In genomic region chr6:150418825-150419594, GRCh38 we compare ENCODE assay signal across 1 cellular context.
TF ChIP-seq lines count a peak whose summit lies in the region.

No MANE protein-coding gene starts in this region.

TF ChIP-seq in HepG2, 621 proteins besides CTCF, POLR2A, EP300 and RAD21 (continued from another document and continues in another):
- TF ChIP-seq CC2D1A (CRISPR knock-in tag; IDR thresholded peaks at IDR 0.05) (no peak), NFE2L1 (CRISPR knock-in tag; IDR thresholded peaks at IDR 0.05; ENCODE audit: borderline replicate concordance) (no peak), ZNF383 (CRISPR knock-in tag; IDR thresholded peaks at IDR 0.05; ENCODE audit: borderline replicate concordance) (no peak), AGO1 (IDR thresholded peaks at IDR 0.05; ENCODE audit: low read depth, low read length, poor library complexity, severe bottlenecking) (no peak), FOXK1 (CRISPR knock-in tag; IDR thresholded peaks at IDR 0.05; ENCODE audit: borderline replicate concordance, low read depth) (no peak), ZMYM4 (CRISPR knock-in tag; IDR thresholded peaks at IDR 0.05) (peak; percentile 59; the same call in 1 of the 2 replicates), SNAPC2 (CRISPR knock-in tag; IDR thresholded peaks at IDR 0.05) (no peak), ESRRA (CRISPR knock-in tag; IDR thresholded peaks at IDR 0.05; ENCODE audit: low read depth) (no peak), ZFY (CRISPR knock-in tag; IDR thresholded peaks at IDR 0.05) (no peak), HDAC2 (CRISPR knock-in tag; IDR thresholded peaks at IDR 0.05) (no peak), ZNF749 (CRISPR knock-in tag; IDR thresholded peaks at IDR 0.05; ENCODE audit: borderline replicate concordance) (no peak), NCOA2 (CRISPR knock-in tag; IDR thresholded peaks at IDR 0.05) (no peak), ZNF839 (CRISPR knock-in tag; IDR thresholded peaks at IDR 0.05; ENCODE audit: borderline replicate concordance) (no peak), HDAC1 (CRISPR knock-in tag; IDR thresholded peaks at IDR 0.05) (peak; percentile 34; the same call in 1 of the 2 replicates), KDM2A (CRISPR knock-in tag; IDR thresholded peaks at IDR 0.05; ENCODE audit: borderline replicate concordance, low read depth) (peak; percentile 51; the same call in 1 of the 2 replicates), MIER2 (CRISPR knock-in tag; IDR thresholded peaks at IDR 0.05) (no peak), ZNF556 (CRISPR knock-in tag; IDR thresholded peaks at IDR 0.05; ENCODE audit: borderline replicate concordance) (no peak), PRPF4 (IDR thresholded peaks at IDR 0.05; ENCODE audit: low read depth, low read length, poor library complexity, severe bottlenecking) (no peak), DNMT1 (CRISPR knock-in tag; IDR thresholded peaks at IDR 0.05) (0 out of 2 replicates have a peak, but pooled peaks have one; percentile 35), FOXA1 (IDR thresholded peaks at IDR 0.05) (no peak), FOXA1 (CRISPR knock-in tag; IDR thresholded peaks at IDR 0.05) (no peak), ZNF558 (CRISPR knock-in tag; IDR thresholded peaks at IDR 0.05; ENCODE audit: borderline replicate concordance) (no peak), KDM1A (CRISPR knock-in tag; IDR thresholded peaks at IDR 0.05) (no peak), SRF (IDR thresholded peaks at IDR 0.05; ENCODE audit: low read depth, low read length) (no peak), ZNF263 (CRISPR knock-in tag; IDR thresholded peaks at IDR 0.05) (0 out of 2 replicates have a peak, but pooled peaks have one; percentile 29), ZBTB7B (CRISPR knock-in tag; IDR thresholded peaks at IDR 0.05) (no peak), RFX1 (IDR thresholded peaks at IDR 0.05) (no peak), ZFYVE20 (CRISPR knock-in tag; IDR thresholded peaks at IDR 0.05; ENCODE audit: borderline replicate concordance, low read depth) (no peak), ZNF577 (CRISPR knock-in tag; IDR thresholded peaks at IDR 0.05; ENCODE audit: borderline replicate concordance, low read depth) (no peak), ISX (CRISPR knock-in tag; conservative IDR thresholded peaks at IDR 0.05) (no peak), ZNF784 (CRISPR knock-in tag; IDR thresholded peaks at IDR 0.05; ENCODE audit: borderline replicate concordance) (no peak), TCF7L2 (IDR thresholded peaks at IDR 0.05; ENCODE audit: low read depth, low read length) (no peak), CBX2 (IDR thresholded peaks at IDR 0.05; ENCODE audit: low read depth, low read length) (no peak), CBX2 (CRISPR knock-in tag; IDR thresholded peaks at IDR 0.05; ENCODE audit: low read depth) (no peak), ZNF329 (CRISPR knock-in tag; IDR thresholded peaks at IDR 0.05; ENCODE audit: low read depth) (no peak), NFE2 (CRISPR knock-in tag; IDR thresholded peaks at IDR 0.05) (no peak), ZNF234 (CRISPR knock-in tag; conservative IDR thresholded peaks at IDR 0.05) (no peak), ZNF776 (CRISPR knock-in tag; IDR thresholded peaks at IDR 0.05) (no peak)
- TF ChIP-seq, protein P1, sequence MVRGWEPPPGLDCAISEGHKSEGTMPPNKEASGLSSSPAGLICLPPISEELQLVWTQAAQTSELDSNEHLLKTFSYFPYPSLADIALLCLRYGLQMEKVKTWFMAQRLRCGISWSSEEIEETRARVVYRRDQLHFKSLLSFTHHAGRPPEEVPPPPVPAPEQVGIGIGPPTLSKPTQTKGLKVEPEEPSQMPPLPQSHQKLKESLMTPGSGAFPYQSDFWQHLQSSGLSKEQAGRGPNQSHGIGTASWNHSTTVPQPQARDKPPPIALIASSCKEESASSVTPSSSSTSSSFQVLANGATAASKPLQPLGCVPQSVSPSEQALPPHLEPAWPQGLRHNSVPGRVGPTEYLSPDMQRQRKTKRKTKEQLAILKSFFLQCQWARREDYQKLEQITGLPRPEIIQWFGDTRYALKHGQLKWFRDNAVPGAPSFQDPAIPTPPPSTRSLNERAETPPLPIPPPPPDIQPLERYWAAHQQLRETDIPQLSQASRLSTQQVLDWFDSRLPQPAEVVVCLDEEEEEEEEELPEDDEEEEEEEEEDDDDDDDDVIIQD (CRISPR knock-in tag; IDR thresholded peaks at IDR 0.05; ENCODE audit: low read depth): no peak
- TF ChIP-seq, protein P2, sequence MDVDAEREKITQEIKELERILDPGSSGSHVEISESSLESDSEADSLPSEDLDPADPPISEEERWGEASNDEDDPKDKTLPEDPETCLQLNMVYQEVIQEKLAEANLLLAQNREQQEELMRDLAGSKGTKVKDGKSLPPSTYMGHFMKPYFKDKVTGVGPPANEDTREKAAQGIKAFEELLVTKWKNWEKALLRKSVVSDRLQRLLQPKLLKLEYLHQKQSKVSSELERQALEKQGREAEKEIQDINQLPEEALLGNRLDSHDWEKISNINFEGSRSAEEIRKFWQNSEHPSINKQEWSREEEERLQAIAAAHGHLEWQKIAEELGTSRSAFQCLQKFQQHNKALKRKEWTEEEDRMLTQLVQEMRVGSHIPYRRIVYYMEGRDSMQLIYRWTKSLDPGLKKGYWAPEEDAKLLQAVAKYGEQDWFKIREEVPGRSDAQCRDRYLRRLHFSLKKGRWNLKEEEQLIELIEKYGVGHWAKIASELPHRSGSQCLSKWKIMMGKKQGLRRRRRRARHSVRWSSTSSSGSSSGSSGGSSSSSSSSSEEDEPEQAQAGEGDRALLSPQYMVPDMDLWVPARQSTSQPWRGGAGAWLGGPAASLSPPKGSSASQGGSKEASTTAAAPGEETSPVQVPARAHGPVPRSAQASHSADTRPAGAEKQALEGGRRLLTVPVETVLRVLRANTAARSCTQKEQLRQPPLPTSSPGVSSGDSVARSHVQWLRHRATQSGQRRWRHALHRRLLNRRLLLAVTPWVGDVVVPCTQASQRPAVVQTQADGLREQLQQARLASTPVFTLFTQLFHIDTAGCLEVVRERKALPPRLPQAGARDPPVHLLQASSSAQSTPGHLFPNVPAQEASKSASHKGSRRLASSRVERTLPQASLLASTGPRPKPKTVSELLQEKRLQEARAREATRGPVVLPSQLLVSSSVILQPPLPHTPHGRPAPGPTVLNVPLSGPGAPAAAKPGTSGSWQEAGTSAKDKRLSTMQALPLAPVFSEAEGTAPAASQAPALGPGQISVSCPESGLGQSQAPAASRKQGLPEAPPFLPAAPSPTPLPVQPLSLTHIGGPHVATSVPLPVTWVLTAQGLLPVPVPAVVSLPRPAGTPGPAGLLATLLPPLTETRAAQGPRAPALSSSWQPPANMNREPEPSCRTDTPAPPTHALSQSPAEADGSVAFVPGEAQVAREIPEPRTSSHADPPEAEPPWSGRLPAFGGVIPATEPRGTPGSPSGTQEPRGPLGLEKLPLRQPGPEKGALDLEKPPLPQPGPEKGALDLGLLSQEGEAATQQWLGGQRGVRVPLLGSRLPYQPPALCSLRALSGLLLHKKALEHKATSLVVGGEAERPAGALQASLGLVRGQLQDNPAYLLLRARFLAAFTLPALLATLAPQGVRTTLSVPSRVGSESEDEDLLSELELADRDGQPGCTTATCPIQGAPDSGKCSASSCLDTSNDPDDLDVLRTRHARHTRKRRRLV (CRISPR knock-in tag; IDR thresholded peaks at IDR 0.05): no peak
- TF ChIP-seq, protein P3, sequence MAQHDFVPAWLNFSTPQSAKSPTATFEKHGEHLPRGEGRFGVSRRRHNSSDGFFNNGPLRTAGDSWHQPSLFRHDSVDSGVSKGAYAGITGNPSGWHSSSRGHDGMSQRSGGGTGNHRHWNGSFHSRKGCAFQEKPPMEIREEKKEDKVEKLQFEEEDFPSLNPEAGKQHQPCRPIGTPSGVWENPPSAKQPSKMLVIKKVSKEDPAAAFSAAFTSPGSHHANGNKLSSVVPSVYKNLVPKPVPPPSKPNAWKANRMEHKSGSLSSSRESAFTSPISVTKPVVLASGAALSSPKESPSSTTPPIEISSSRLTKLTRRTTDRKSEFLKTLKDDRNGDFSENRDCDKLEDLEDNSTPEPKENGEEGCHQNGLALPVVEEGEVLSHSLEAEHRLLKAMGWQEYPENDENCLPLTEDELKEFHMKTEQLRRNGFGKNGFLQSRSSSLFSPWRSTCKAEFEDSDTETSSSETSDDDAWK (CRISPR knock-in tag; IDR thresholded peaks at IDR 0.05): no peak
- TF ChIP-seq, protein P4, sequence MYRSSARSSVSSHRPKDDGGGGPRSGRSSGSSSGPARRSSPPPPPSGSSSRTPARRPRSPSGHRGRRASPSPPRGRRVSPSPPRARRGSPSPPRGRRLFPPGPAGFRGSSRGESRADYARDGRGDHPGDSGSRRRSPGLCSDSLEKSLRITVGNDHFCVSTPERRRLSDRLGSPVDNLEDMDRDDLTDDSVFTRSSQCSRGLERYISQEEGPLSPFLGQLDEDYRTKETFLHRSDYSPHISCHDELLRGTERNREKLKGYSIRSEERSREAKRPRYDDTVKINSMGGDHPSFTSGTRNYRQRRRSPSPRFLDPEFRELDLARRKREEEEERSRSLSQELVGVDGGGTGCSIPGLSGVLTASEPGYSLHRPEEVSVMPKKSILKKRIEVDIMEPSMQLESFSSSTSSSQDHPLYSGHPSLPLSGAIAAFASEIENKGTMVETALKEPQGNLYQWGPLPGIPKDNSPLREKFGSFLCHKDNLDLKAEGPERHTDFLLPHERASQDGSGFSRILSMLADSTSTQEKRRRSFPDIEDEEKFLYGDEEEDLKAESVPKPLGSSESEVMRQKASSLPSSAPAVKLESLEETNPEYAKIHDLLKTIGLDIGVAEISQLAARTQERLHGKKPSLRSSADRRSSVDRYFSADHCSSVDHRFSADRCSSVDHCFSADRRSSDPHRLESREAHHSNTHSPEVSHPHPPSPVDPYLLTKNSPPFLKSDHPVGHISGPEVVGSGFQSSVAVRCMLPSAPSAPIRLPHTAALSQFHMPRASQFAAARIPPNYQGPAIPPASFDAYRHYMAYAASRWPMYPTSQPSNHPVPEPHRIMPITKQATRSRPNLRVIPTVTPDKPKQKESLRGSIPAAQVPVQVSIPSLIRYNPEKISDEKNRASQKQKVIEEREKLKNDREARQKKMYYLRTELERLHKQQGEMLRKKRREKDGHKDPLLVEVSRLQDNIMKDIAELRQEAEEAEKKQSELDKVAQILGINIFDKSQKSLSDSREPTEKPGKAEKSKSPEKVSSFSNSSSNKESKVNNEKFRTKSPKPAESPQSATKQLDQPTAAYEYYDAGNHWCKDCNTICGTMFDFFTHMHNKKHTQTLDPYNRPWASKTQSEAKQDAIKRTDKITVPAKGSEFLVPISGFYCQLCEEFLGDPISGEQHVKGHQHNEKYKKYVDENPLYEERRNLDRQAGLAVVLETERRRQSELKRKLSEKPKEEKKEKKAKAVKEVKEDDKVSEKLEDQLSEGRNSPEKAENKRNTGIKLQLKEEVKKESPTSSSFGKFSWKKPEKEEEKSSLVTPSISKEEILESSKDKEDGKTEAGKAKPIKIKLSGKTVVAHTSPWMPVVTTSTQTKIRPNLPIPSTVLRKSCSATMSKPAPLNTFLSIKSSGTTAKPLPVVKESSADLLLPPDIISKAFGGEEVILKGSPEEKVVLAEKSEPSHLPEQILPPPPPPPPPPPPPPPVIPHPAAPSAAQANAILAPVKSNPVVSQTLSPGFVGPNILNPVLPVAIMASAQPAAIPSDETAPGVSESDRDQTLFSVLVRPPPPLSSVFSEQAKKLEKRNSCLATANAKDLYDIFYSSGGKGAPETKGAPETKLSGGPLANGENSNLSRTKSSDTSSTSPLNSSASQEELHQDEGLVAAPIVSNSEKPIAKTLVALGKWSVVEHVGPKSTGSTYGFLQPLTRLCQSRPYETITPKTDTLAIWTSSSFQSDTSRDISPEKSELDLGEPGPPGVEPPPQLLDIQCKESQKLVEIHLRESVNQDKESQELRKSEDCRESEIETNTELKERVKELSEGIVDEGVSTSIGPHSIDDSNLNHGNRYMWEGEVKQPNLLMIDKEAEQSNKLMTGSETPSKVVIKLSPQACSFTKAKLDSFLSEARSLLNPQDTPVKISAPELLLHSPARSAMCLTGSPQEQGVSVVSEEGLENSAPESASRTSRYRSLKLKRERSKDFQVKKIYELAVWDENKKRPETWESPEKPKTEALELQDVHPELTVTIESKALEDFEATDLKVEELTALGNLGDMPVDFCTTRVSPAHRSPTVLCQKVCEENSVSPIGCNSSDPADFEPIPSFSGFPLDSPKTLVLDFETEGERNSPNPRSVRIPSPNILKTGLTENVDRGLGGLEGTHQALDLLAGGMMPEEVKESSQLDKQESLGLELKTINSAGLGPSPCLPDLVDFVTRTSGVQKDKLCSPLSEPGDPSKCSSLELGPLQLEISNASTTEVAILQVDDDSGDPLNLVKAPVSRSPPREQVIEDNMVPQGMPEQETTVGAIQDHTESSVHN (CRISPR knock-in tag; IDR thresholded peaks at IDR 0.05): no peak
- TF ChIP-seq, protein P5, sequence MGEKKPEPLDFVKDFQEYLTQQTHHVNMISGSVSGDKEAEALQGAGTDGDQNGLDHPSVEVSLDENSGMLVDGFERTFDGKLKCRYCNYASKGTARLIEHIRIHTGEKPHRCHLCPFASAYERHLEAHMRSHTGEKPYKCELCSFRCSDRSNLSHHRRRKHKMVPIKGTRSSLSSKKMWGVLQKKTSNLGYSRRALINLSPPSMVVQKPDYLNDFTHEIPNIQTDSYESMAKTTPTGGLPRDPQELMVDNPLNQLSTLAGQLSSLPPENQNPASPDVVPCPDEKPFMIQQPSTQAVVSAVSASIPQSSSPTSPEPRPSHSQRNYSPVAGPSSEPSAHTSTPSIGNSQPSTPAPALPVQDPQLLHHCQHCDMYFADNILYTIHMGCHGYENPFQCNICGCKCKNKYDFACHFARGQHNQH (CRISPR knock-in tag; IDR thresholded peaks at IDR 0.05): no peak
- TF ChIP-seq, protein P6, sequence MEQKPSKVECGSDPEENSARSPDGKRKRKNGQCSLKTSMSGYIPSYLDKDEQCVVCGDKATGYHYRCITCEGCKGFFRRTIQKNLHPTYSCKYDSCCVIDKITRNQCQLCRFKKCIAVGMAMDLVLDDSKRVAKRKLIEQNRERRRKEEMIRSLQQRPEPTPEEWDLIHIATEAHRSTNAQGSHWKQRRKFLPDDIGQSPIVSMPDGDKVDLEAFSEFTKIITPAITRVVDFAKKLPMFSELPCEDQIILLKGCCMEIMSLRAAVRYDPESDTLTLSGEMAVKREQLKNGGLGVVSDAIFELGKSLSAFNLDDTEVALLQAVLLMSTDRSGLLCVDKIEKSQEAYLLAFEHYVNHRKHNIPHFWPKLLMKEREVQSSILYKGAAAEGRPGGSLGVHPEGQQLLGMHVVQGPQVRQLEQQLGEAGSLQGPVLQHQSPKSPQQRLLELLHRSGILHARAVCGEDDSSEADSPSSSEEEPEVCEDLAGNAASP (CRISPR knock-in tag; IDR thresholded peaks at IDR 0.05; ENCODE audit: borderline replicate concordance): no peak
